ENCODE assay signal across 15 cellular contexts in genomic region chr12:31007636-31008175, GRCh38.
DNase-seq lines count a peak whose midpoint lies in the region; ATAC-seq, FAIRE-seq and TF ChIP-seq lines count a peak whose summit lies in the region.
"Had no signal": no experiment of that assay in that cellular context is flagged by ENCODE, and none has a peak within 500 bp of the region (broad histone marks: within the 10 kb centered on the region; RNA-seq: fewer than 3 reads in every experiment).

No MANE protein-coding gene starts in this region.

- H4K8ac ChIP-seq in neuronal stem cell (ENCODE audit: low read depth, low read length), result no peak overlapping the region

- no peak overlapping the region for H2BK5ac ChIP-seq in neuronal stem cell (ENCODE audit: low read length)

- H3K27ac ChIP-seq in neuronal stem cell (replicated peaks; ENCODE audit: low read length), result no peak overlapping the region

- H3K4me1 ChIP-seq in neuronal stem cell (ENCODE audit: control insufficient read depth in 2 of 2, insufficient read depth in 1 of 2, low read depth in 1 of 2, low read length in 2 of 2), result peaks cover 0 to 1% of the 10 kb centered on the region in 2 donors

- no peaks in the 10 kb centered on the region; the same call in 1 of the 2 replicates for H3K27me3 Mint-ChIP-seq in WTC11 (ENCODE audit: low read depth)

- no peaks in the 10 kb centered on the region for H3K27me3 ChIP-seq in neuronal stem cell (ENCODE audit: control insufficient read depth in 3 of 3, insufficient read depth in 3 of 3, low read depth in 1 of 3, low read length in 3 of 3)

- no peak for ATAC-seq in WTC11
- no peak for ATAC-seq in HG03571 (IDR thresholded peaks at IDR 0.05; ENCODE audit: unreplicated experiment)
- ATAC-seq: Panc1 had no signal

- no peak overlapping the region for H3K23ac ChIP-seq in neuronal stem cell (ENCODE audit: low read depth, low read length, poor library complexity)

- H2AK5ac ChIP-seq in neuronal stem cell (ENCODE audit: low read depth, low read length), result no peak overlapping the region

- no peaks in the 10 kb centered on the region for H3K79me1 ChIP-seq in neuronal stem cell (ENCODE audit: low read depth, low read length)

- H2BK120ac ChIP-seq in neuronal stem cell (ENCODE audit: low read depth, low read length), result no peak overlapping the region

- CTCF ChIA-PET in WTC11 (lab: Charles Lee), result interaction anchor here (1.3 kb wide), 1 partner anchor 22 kb away, joined by 3 read pairs; no protein-coding TSS in a partner anchor

- no peak overlapping the region for H2BK15ac ChIP-seq in neuronal stem cell (ENCODE audit: low read length)

- no peak overlapping the region for H3K4ac ChIP-seq in neuronal stem cell (ENCODE audit: low read length)

- H3K14ac ChIP-seq in neuronal stem cell (ENCODE audit: low read length), result peak overlapping the region; percentile 43

- POLR2A ChIA-PET in WTC11 (lab: Charles Lee), result interaction anchor here (0.5 to 0.7 kb wide), 2 partner anchors 14 to 80 kb away, joined by 3 read pairs; no protein-coding TSS in a partner anchor

- no CpG with 5 or more reads among the region's 5 CpGs for WGBS in neuronal stem cell (ENCODE audit: extremely low coverage in 2 of 2, insufficient read length in 2 of 2, insufficient replicate concordance in 1 of 2), 2 donors

- H3K4me3 ChIP-seq in neuronal stem cell (ENCODE audit: low read length in 2 of 2), result no peak overlapping the region

- no peaks in the 10 kb centered on the region for H3K9me3 ChIP-seq in neuronal stem cell (replicated peaks in 1 of 2; ENCODE audit: control insufficient read depth in 2 of 2, insufficient read depth in 1 of 2, low read depth in 1 of 2, low read length in 2 of 2)
- H3K9me3 ChIP-seq: SK-N-SH had no signal

- no peaks in the 10 kb centered on the region for H3K36me3 Mint-ChIP-seq in WTC11

- H3K4me1 Mint-ChIP-seq in WTC11, result peaks cover 3% of the 10 kb centered on the region

- H3K27ac Mint-ChIP-seq in WTC11, result no peak overlapping the region

- no peak overlapping the region for H3K9ac ChIP-seq in neuronal stem cell (ENCODE audit: low read depth, low read length, poor library complexity)
- H3K9ac ChIP-seq: SK-N-SH had no signal

- no peak overlapping the region for H3K4me2 ChIP-seq in neuronal stem cell (ENCODE audit: insufficient read depth, low read length, poor library complexity, severe bottlenecking)
- H3K4me2 ChIP-seq: SK-N-SH had no signal

- no peak overlapping the region for H2AFZ ChIP-seq in neuronal stem cell (ENCODE audit: low read length)

- H4K91ac ChIP-seq in neuronal stem cell (ENCODE audit: low read depth, low read length, poor library complexity), result no peak overlapping the region

- no peaks in the 10 kb centered on the region for H3K36me3 ChIP-seq in neuronal stem cell (replicated peaks in 1 of 2; ENCODE audit: control insufficient read depth in 2 of 2, insufficient read depth in 2 of 2, low read length in 2 of 2)

- H3K4me3 Mint-ChIP-seq in WTC11, result no peak overlapping the region

- no peak for TF ChIP-seq CTCF in WTC11 (IDR thresholded peaks at IDR 0.05)

- H2BK12ac ChIP-seq in neuronal stem cell (ENCODE audit: low read length), result no peak overlapping the region

- peak; percentile 36 for DNase-seq in activated effector memory CD4-positive, alpha-beta T cell treated with anti-CD3 and anti-CD28 coated beads, Interleukin-2, amount 50 U/mL, for 16 hours
- DNase-seq in activated effector memory CD4-positive, alpha-beta T cell treated with Interleukin-2 at 50 U/mL for 16 hours, result no peak
- peak; percentile 6 for DNase-seq in WTC11 (ENCODE audit: low spot score)
- DNase-seq in neuronal stem cell (ENCODE audit: low spot score), result no peak
- DNase-seq in NCI-H446 (lab: John Stamatoyannopoulos, UW), result no peak
- no peak for DNase-seq in RCC 7860 (ENCODE audit: low spot score)
- DNase-seq: Calu3, NCI-H1048, NCI-H1417, NCI-H2029 treated with DMSO at 0.1 percent for 48 hours, NCI-H526 treated with DMSO at 0.1 percent for 48 hours, SK-N-SH had no signal

- FAIRE-seq in RCC 7860 (lab: Jason Lieb, UNC), result no peak
- FAIRE-seq: GM19239 had no signal

- H3K18ac ChIP-seq in neuronal stem cell (ENCODE audit: low read length), result no peak overlapping the region

- 0 out of 2 replicates have a peak, but pooled peaks cover 3% of the 10 kb centered on the region for H3K9me3 Mint-ChIP-seq in WTC11

TF ChIP-seq in WTC11, 78 proteins besides CTCF, POLR2A, EP300 and RAD21:
- TF ChIP-seq USF1 (CRISPR knock-in tag; IDR thresholded peaks at IDR 0.05), result no peak

Comparison
In these comparisons a context has a peak if more than half of its experiments do, and no peak if none do; other contexts are left out.
1. DNase-seq: peak in activated effector memory CD4-positive, alpha-beta T cell treated with anti-CD3 and anti-CD28 coated beads, Interleukin-2, amount 50 U/mL, for 16 hours (single experiment) and WTC11 (single experiment); none in activated effector memory CD4-positive, alpha-beta T cell treated with Interleukin-2 at 50 U/mL for 16 hours (single experiment), neuronal stem cell (single experiment), NCI-H446 (0 of 2) and RCC 7860 (single experiment).